21 cellular contexts compared by ENCODE assay signal in the genomic region with DNA sequence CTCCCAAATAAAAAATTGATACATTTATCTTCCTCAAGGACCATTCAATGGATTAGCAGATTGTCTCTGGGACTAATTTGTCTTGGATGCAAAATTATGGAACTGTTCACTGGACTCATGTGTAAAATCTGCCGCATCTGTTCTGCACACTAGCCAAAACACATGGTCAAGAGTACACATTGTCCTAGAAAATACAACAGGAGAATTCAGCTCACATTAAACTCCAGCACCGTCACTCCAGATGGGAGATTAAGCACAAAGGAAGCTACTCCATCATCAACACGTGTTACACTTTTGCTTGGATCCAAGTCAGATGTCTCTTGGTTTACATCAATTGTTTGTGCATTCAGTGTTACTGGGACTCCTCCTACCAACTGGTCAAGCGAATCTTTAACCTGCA. TPM values are rescaled to one million over a fixed set of nuclear protein-coding genes. Genes with fewer than 3 reads are reported as not detected.
DNase-seq lines count a peak whose midpoint lies in the region; ATAC-seq and TF ChIP-seq lines count a peak whose summit lies in the region.
"Had no signal": no experiment of that assay in that cellular context is flagged by ENCODE, and none has a peak within 500 bp of the region (broad histone marks: within the 10 kb centered on the region; RNA-seq: fewer than 3 reads in every experiment).

No MANE protein-coding gene starts in this region.

- DNase-seq in GM04504 (ENCODE audit: low read depth) (peak; percentile 12), NCI-H524 (lab: John Stamatoyannopoulos, UW) (peak; percentile 93 to 94), fibroblast of villous mesenchyme (ENCODE audit: low read depth) (peak; percentile 56), sciatic nerve (ENCODE audit: low spot score) (no peak), NCI-H526 (lab: John Stamatoyannopoulos, UW) (no peak), T-helper 17 cell (no peak), NCI-H146 treated with DMSO at 0.1 percent for 48 hours (lab: John Stamatoyannopoulos, UW; ENCODE audit: unreplicated experiment) (no peak)
- DNase-seq: activated CD4-positive, alpha-beta T cell treated with anti-CD3 and anti-CD28 coated beads, Interleukin-2, amount 50 U/mL, for 1 hour; activated CD8-positive, alpha-beta memory T cell treated with anti-CD3 and anti-CD28 coated beads, Interleukin-2, amount 50 U/mL, for 4 hours; activated naive CD8-positive, alpha-beta T cell treated with anti-CD3 and anti-CD28 coated beads for 36 hours; body of pancreas; DND-41; NCI-H1417 treated with DMSO at 0.1 percent for 48 hours; stimulated activated naive CD4-positive, alpha-beta T cell; tibial artery; WERI-Rb-1 had no signal

- TF ChIP-seq CTCF in fibroblast of villous mesenchyme (IDR thresholded peaks at IDR 0.05; ENCODE audit: insufficient read depth, low read depth, low read length): no peak

- peaks cover 5% of the 10 kb centered on the region for H3K36me3 Mint-ChIP-seq in T-helper 17 cell (ENCODE audit: low read depth)
- H3K36me3 Mint-ChIP-seq: activated naive CD8-positive, alpha-beta T cell treated with anti-CD3 and anti-CD28 coated beads for 36 hours had no signal

- H3K4me3 ChIP-seq in fibroblast of villous mesenchyme (ENCODE audit: low read depth, low read length): no peak overlapping the region
- H3K4me3 ChIP-seq: body of pancreas, HAP-1, hepatocyte, SJSA1, tibial artery had no signal

- peaks cover 4% of the 10 kb centered on the region for H3K4me1 Mint-ChIP-seq in T-helper 17 cell
- H3K4me1 Mint-ChIP-seq: activated naive CD8-positive, alpha-beta T cell treated with anti-CD3 and anti-CD28 coated beads for 36 hours had no signal

- H3K27ac Mint-ChIP-seq in T-helper 17 cell: no peak overlapping the region
- H3K27ac Mint-ChIP-seq: activated naive CD8-positive, alpha-beta T cell treated with anti-CD3 and anti-CD28 coated beads for 36 hours; activated T-helper 2 cell treated with anti-CD3 and anti-CD28 coated beads, Interferon-gamma antibody, Interleukin-2, Interleukin-4, amounts not matched to agents 10 μg/mL and 5 μg/mL and 100 μg/mL, durations not matched to agents 14 hours and 24 hours and 36 hours; T-helper 1 cell treated with Interleukin-12 subunit alpha and Interleukin-12 subunit beta and Interleukin-4 antibody, amounts not matched to agents 30 μg/mL and 1 μg/mL, for 36 hours had no signal

- intact Hi-C loops in sciatic nerve (cut with DNase I): no loop called here

- H3K9me3 ChIP-seq in T-helper 17 cell (ENCODE audit: control insufficient read depth, low read length, poor library complexity, severe bottlenecking): no peaks in the 10 kb centered on the region
- H3K9me3 ChIP-seq: body of pancreas, HAP-1, SJSA1, tibial artery had no signal

- H3K27me3 Mint-ChIP-seq in T-helper 17 cell: no peaks in the 10 kb centered on the region
- H3K27me3 Mint-ChIP-seq: activated naive CD8-positive, alpha-beta T cell treated with anti-CD3 and anti-CD28 coated beads for 36 hours had no signal

- no peak overlapping the region for H3K4me3 Mint-ChIP-seq in T-helper 17 cell
- H3K4me3 Mint-ChIP-seq: activated naive CD8-positive, alpha-beta T cell treated with anti-CD3 and anti-CD28 coated beads for 36 hours; T-helper 1 cell treated with Interleukin-12 subunit alpha and Interleukin-12 subunit beta and Interleukin-4 antibody, amounts not matched to agents 30 μg/mL and 1 μg/mL, for 36 hours had no signal

- peak; percentile 97 for ATAC-seq in sciatic nerve
- no peak for ATAC-seq in T-helper 17 cell
- ATAC-seq: body of pancreas had no signal

RNA-seq across cellular contexts. Expression of a gene that starts 28.8 kb away (rescaled TPM):
- 2.3 and 3.9 TPM in 2 replicates for total RNA-seq in fibroblast of villous mesenchyme
- total RNA-seq in sciatic nerve: 14.8 TPM
- 1 to 10 TPM; 1.3 to 1.9 TPM for total RNA-seq in T-helper 17 cell

RNA-seq across cellular contexts. Expression of a gene that starts 53.5 kb away (rescaled TPM):
- total RNA-seq in fibroblast of villous mesenchyme: 5.8 and 6.5 TPM in 2 replicates
- total RNA-seq in sciatic nerve: 30.8 TPM
- 10 to 100 TPM; 69.5 to 81.1 TPM for total RNA-seq in T-helper 17 cell

Comparison
In these comparisons a context has a peak if more than half of its experiments do, and no peak if none do; other contexts are left out.
1. DNase-seq: peak in GM04504 (single experiment), NCI-H524 (2 of 2) and fibroblast of villous mesenchyme (single experiment); none in sciatic nerve (single experiment), NCI-H526 (0 of 2), T-helper 17 cell (0 of 3) and NCI-H146 treated with DMSO at 0.1 percent for 48 hours (single experiment).